ENCODE assay signal across 8 cellular contexts in the genomic region with DNA sequence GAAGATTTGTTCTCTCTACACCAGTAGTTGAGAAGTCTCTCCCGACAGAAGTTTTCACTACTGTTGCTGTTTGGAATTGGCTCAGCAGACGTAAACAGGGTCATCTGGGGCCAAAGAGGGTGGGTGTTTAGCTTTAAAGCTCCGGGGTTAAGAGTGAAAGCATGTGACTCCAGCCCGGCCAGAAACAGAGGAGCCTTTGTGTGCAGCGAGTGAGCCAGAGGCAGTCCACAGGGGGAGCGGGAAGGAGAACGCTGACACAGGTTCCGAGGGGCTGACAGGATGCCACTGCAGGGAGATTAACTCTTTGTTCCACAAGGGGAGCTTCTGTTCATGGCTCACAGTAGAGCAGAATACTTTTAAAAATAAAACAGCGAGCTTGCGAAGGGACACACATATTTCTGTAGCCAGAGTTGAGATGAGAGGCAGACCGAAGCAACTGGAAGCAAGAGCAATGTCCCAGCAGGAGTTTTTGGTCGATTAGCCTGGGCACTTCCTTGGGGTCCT. TPM values are rescaled to one million over a fixed set of nuclear protein-coding genes. Genes with fewer than 3 reads are reported as not detected.
DNase-seq lines count a peak whose midpoint lies in the region; ATAC-seq, FAIRE-seq and TF ChIP-seq lines count a peak whose summit lies in the region.

No MANE protein-coding gene starts in this region.

- H3K36me3 ChIP-seq in CD8-positive, alpha-beta T cell (ENCODE audit: insufficient read depth, low read length): no peaks in the 10 kb centered on the region
- H3K36me3 ChIP-seq in adrenal gland (replicated peaks in 1 of 2): no peaks in the 10 kb centered on the region
- H3K36me3 ChIP-seq in pancreas: no peaks in the 10 kb centered on the region

- no peaks in the 10 kb centered on the region for H3K27me3 ChIP-seq in CD8-positive, alpha-beta T cell (ENCODE audit: insufficient read depth, low read length)
- H3K27me3 ChIP-seq in adrenal gland (no peaks in the 10 kb centered on the region), pancreas (no peaks in the 10 kb centered on the region)

- CTCF ChIA-PET in CD8-positive, alpha-beta T cell (lab: Charles Lee): interaction anchor here (1.2 kb wide), 1 partner anchor 24 kb away, joined by 6 read pairs; no protein-coding TSS in a partner anchor

- H3K9me3 ChIP-seq in CD8-positive, alpha-beta T cell (ENCODE audit: low read length): no peaks in the 10 kb centered on the region
- H3K9me3 ChIP-seq in adrenal gland (replicated peaks in 1 of 3) (no peaks in the 10 kb centered on the region), pancreas (no peaks in the 10 kb centered on the region)

- 3 to 11% (median 8%) methylated on average over 12 of the region's 12 CpGs for WGBS in adrenal gland, 4 donors
- 2 to 3% methylated on average over 12 of the region's 12 CpGs for WGBS in pancreas, 2 donors

- in situ Hi-C loops in KBM-7 (cut with MboI; ENCODE audit: low pct_unique_long_range_greater_than_20kb, low sequenced_read_pairs): no loop called here

- peaks cover 16% of the 10 kb centered on the region for H3K4me1 ChIP-seq in CD8-positive, alpha-beta T cell (ENCODE audit: insufficient read depth, low read length)
- H3K4me1 ChIP-seq in adrenal gland (replicated peaks in 1 of 2) (peaks cover 8 to 9% of the 10 kb centered on the region in 2 donors), pancreas (peaks cover 4 to 20% (median 12%) of the 10 kb centered on the region in 3 donors)

- no peak for FAIRE-seq in pancreas (lab: Jason Lieb, UNC)

- H3K4me3 ChIP-seq in CD8-positive, alpha-beta T cell (ENCODE audit: low read depth, low read length): no peak overlapping the region
- peak overlapping the region in 2 of 4 donors; percentile 2 to 48 for H3K4me3 ChIP-seq in adrenal gland
- peak overlapping the region in 2 of 4 donors; percentile 25 to 31 for H3K4me3 ChIP-seq in pancreas

- peaks cover 25% of the 10 kb centered on the region for H3K4me1 Mint-ChIP-seq in CD8-positive, alpha-beta T cell (ENCODE audit: low read depth)

- peak overlapping the region; percentile 69 for H3K4me3 Mint-ChIP-seq in CD8-positive, alpha-beta T cell

- no peak for TF ChIP-seq CTCF in CD8-positive, alpha-beta T cell (IDR thresholded peaks at IDR 0.05)
- TF ChIP-seq CTCF in adrenal gland (IDR thresholded peaks at IDR 0.05) (no peak), pancreas (IDR thresholded peaks at IDR 0.05) (no peak)

- POLR2A ChIA-PET in CD8-positive, alpha-beta T cell (lab: Charles Lee): interaction anchor here (0.6 kb wide), 1 partner anchor 23 kb away, joined by 3 read pairs; no protein-coding TSS in a partner anchor

- DNase-seq in CD8-positive, alpha-beta T cell: no peak
- DNase-seq in KBM-7 (peak; percentile 69), adrenal gland (peak in 6 of 7 donors; percentile 65 to 86 (median 75)), left ventricle myocardium superior (peak; percentile 84), pancreas (peak in 5 of 6 donors; percentile 62 to 82 (median 73))
- DNase-seq in stimulated activated CD4-positive, alpha-beta T cell treated with anti-CD3 and anti-CD28 coated beads, Interleukin-1b, Interleukin-23, amount 100 ng/mL, for 48 hours: no peak

- no peak overlapping the region for H3K27ac Mint-ChIP-seq in CD8-positive, alpha-beta T cell

- H3K9me3 Mint-ChIP-seq in CD8-positive, alpha-beta T cell: no peaks in the 10 kb centered on the region

- H3K27me3 Mint-ChIP-seq in CD8-positive, alpha-beta T cell (ENCODE audit: low read depth): peaks cover 30% of the 10 kb centered on the region

- H3K36me3 Mint-ChIP-seq in CD8-positive, alpha-beta T cell: no peaks in the 10 kb centered on the region

- H3K27ac ChIP-seq in CD8-positive, alpha-beta T cell (ENCODE audit: low read depth, low read length): no peak overlapping the region
- H3K27ac ChIP-seq in adrenal gland: peak overlapping the region in 4 of 5 donors; percentile 54 to 73 (median 66)
- peak overlapping the region; percentile 34 to 86 (median 65) for H3K27ac ChIP-seq in pancreas

- ATAC-seq in CD8-positive, alpha-beta T cell: peak; percentile 42
- ATAC-seq in left ventricle myocardium superior (peak; percentile 96), pancreas (peak; percentile 85 to 97 (median 95)), GM18519 (IDR thresholded peaks at IDR 0.05; ENCODE audit: low FRiP score, unreplicated experiment) (no peak), HG03432 (IDR thresholded peaks at IDR 0.05; ENCODE audit: unreplicated experiment) (no peak)

- intact Hi-C loops in CD8-positive, alpha-beta T cell (cut with DNase I, micrococcal nuclease): no loop called here
- intact Hi-C loops in adrenal gland (cut with DNase I): no loop called here
- intact Hi-C loops in left ventricle myocardium superior (cut with micrococcal nuclease): no loop called here
- intact Hi-C loops in pancreas (cut with DNase I): no loop called here

- TF ChIP-seq POLR2A in adrenal gland (IDR thresholded peaks at IDR 0.05): peak in 1 of 2 donors; percentile 73

RNA-seq across cellular contexts. Expression of a gene that starts 26.9 kb away (rescaled TPM):
- total RNA-seq in CD8-positive, alpha-beta T cell: 10 to 100 TPM in 1 of 2 experiments, 1 to 10 TPM in 1; 9.6 to 11.2 TPM
- total RNA-seq in adrenal gland (10 to 100 TPM in 3 of 8 donors, 1 to 10 TPM in 5; 4.8 to 12.8 (median 7.7) TPM), left ventricle myocardium superior (3.2 TPM), pancreas (10 to 100 TPM in 3 of 6 donors, 1 to 10 TPM in 3; 4.1 to 25.9 (median 8.5) TPM)
- polyA plus RNA-seq in adrenal gland (1 to 10 TPM; 1.3 to 9.3 (median 2.5) TPM), pancreas (1 to 10 TPM; 4.3 to 4.8 TPM)

RNA-seq across cellular contexts. Expression of a gene that starts 42.8 kb away (rescaled TPM):
- total RNA-seq in CD8-positive, alpha-beta T cell: 100 to 1,000 TPM; 133 to 135 TPM
- total RNA-seq in adrenal gland: 100 to 1,000 TPM; 173 to 689 (median 275) TPM
- polyA plus RNA-seq in adrenal gland: 100 to 1,000 TPM; 352 to 989 (median 549) TPM
- 235 TPM for total RNA-seq in left ventricle myocardium superior
- total RNA-seq in pancreas: 10 to 100 TPM; 42.7 to 78.6 (median 53.1) TPM
- polyA plus RNA-seq in pancreas: 100 to 1,000 TPM; 155 to 198 TPM

Comparison
In these comparisons a context has a peak if more than half of its experiments do, and no peak if none do; other contexts are left out.
1. ATAC-seq: peak in CD8-positive, alpha-beta T cell (single experiment), left ventricle myocardium superior (single experiment) and pancreas (4 of 4); none in GM18519 (single experiment) and HG03432 (single experiment).
2. DNase-seq: peak in KBM-7 (single experiment), adrenal gland (6 of 7), left ventricle myocardium superior (single experiment) and pancreas (5 of 6); none in CD8-positive, alpha-beta T cell (0 of 7) and stimulated activated CD4-positive, alpha-beta T cell treated with anti-CD3 and anti-CD28 coated beads, Interleukin-1b, Interleukin-23, amount 100 ng/mL, for 48 hours (single experiment).